Comparison of ENCODE assay signal across 16 cellular contexts in the genomic region with DNA sequence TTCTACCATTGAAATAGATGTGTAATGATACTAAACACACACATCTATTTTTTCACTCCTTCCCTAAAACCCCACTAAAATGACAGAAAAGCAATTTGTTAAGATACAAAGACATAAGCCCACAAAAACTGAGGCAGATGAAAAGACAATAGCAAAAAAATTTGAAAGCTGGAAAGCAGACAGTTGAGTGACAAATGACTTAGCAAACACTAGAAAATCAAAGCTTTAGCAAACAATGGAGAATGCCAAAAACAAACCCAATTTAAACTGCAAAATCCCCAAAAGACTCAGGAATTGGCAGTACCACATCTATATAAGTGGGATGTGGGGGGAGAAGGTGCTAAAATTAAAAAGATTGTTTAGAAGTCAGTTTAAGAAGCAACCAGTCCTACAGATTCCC. TPM values are rescaled to one million over a fixed set of nuclear protein-coding genes. Genes with fewer than 3 reads are reported as not detected.
DNase-seq lines count a peak whose midpoint lies in the region; ATAC-seq, FAIRE-seq and TF ChIP-seq lines count a peak whose summit lies in the region.
"Had no signal": no experiment of that assay in that cellular context is flagged by ENCODE, and none has a peak within 500 bp of the region (broad histone marks: within the 10 kb centered on the region; RNA-seq: fewer than 3 reads in every experiment).

No MANE protein-coding gene starts in this region.

- CTCF ChIA-PET in IMR-90 (lab: Yijun Ruan, JAX) = interaction anchor here (0.9 kb wide), 1 partner anchor 8 kb away, joined by 4 read pairs; no protein-coding TSS in a partner anchor
- CTCF ChIA-PET in K562 (lab: Yijun Ruan, JAX; ENCODE audit: low intra/inter-chr PET ratio) = no interaction called here

- H3K79me2 ChIP-seq in K562 (ENCODE audit: control insufficient read depth, insufficient read depth, low read length) (0 out of 3 replicates have a peak, but pooled peaks cover 2% of the 10 kb centered on the region), neural cell (replicated peaks; ENCODE audit: insufficient read depth, low read length) (peaks cover 99% of the 10 kb centered on the region)

- H3K9me3 ChIP-seq in IMR-90 (ENCODE audit: control insufficient read depth, insufficient read depth, low read length) = no peaks in the 10 kb centered on the region
- no peaks in the 10 kb centered on the region for H3K9me3 ChIP-seq in K562 (replicated peaks; ENCODE audit: control insufficient read depth, insufficient read depth, low read depth, low read length)
- no peaks in the 10 kb centered on the region for H3K9me3 ChIP-seq in neural cell (ENCODE audit: low read length)
- H3K9me3 ChIP-seq: HAP-1 had no signal

- peaks cover 8% of the 10 kb centered on the region for H3K36me3 Mint-ChIP-seq in mesothelial cell of epicardium

- no peak overlapping the region for H2BK5ac ChIP-seq in IMR-90 (ENCODE audit: low read depth, low read length, poor library complexity, severe bottlenecking)

- H3K27ac ChIP-seq in IMR-90 (ENCODE audit: insufficient read depth, low read length) (no peak overlapping the region), K562 (ENCODE audit: extremely low read depth, low read depth, low read length) (no peak overlapping the region), neural cell (ENCODE audit: low read length) (no peak overlapping the region)
- H3K27ac ChIP-seq: 22Rv1; BLaER1 treated with 17β-estradiol and CSF1 and Interleukin-3, amounts not matched to agents 10 nM and 100 nM had no signal

- no peak overlapping the region for H3K56ac ChIP-seq in IMR-90 (ENCODE audit: extremely low read depth, insufficient read depth, low read length)

- 0 out of 2 replicates have a peak overlapping the region, but pooled peaks have one; percentile 64 for H3K23ac ChIP-seq in IMR-90 (ENCODE audit: low read depth, low read length)

- H3K4me1 ChIP-seq in IMR-90 (ENCODE audit: control insufficient read depth, insufficient read depth, low read length) (peaks cover 10% of the 10 kb centered on the region), K562 (replicated peaks in 1 of 2; ENCODE audit: control insufficient read depth in 2 of 2, insufficient read depth in 2 of 2, low read length in 2 of 2) (0 out of 5 replicates have a peak, but pooled peaks cover 0 to 4% of the 10 kb centered on the region in 2 experiments)

- dilution Hi-C loops in IMR-90 (cut with HindIII; ENCODE audit: low sequenced_read_pairs, unreplicated experiment) = no loop called here

- no peaks in the 10 kb centered on the region for H3F3A ChIP-seq in neural cell (ENCODE audit: insufficient read depth, low read length, poor library complexity, severe bottlenecking)

- ATAC-seq in IMR-90 (ENCODE audit: low read depth) = no peak
- ATAC-seq in K562 = no peak
- no peak for ATAC-seq in GM18867 (IDR thresholded peaks at IDR 0.05; ENCODE audit: unreplicated experiment)

- peaks cover 18 to 72% of the 10 kb centered on the region in 2 experiments for H3K79me1 ChIP-seq in IMR-90 (ENCODE audit: low read depth in 1 of 2, low read length in 2 of 2)

- H3K36me3 ChIP-seq in IMR-90 (ENCODE audit: control insufficient read depth, insufficient read depth, low read length) (no peaks in the 10 kb centered on the region), K562 (ENCODE audit: control insufficient read depth, insufficient read depth, low read length) (no peaks in the 10 kb centered on the region), neural cell (ENCODE audit: insufficient read depth, low read length) (no peaks in the 10 kb centered on the region)
- H3K36me3 ChIP-seq: HAP-1 had no signal

- H3K9me2 ChIP-seq in neural cell (ENCODE audit: insufficient read depth, low read length) = no peaks in the 10 kb centered on the region

- TF ChIP-seq EP300 in K562 (IDR thresholded peaks at IDR 0.05; ENCODE audit: low read length) = no peak
- no peak for TF ChIP-seq EP300 in neural cell (conservative IDR thresholded peaks at IDR 0.05; ENCODE audit: poor library complexity, severe bottlenecking)

- no peak overlapping the region; the same call in 1 of the 2 replicates for H4K5ac ChIP-seq in IMR-90 (ENCODE audit: low read depth, low read length)

- no peak overlapping the region for H2BK15ac ChIP-seq in IMR-90 (ENCODE audit: low read depth, low read length)

- no peaks in the 10 kb centered on the region for H3K27me3 Mint-ChIP-seq in mesothelial cell of epicardium (ENCODE audit: low read depth)

- peaks cover 14% of the 10 kb centered on the region for H3K4me1 Mint-ChIP-seq in mesothelial cell of epicardium

- H3K9me3 Mint-ChIP-seq in mesothelial cell of epicardium = peaks cover 7% of the 10 kb centered on the region

- intact Hi-C loops in IMR-90 (cut with micrococcal nuclease) = no loop called here
- intact Hi-C loops in K562 (cut with micrococcal nuclease) = no loop called here

- DNase-seq in DMS53 (lab: John Stamatoyannopoulos, UW) (peak; percentile 3), DMS53 treated with DMSO at 0.1 percent for 48 hours (lab: John Stamatoyannopoulos, UW; ENCODE audit: unreplicated experiment) (no peak), IMR-90 (no peak), K562 (ENCODE audit: extremely low read depth in 1 of 4, low spot score in 3 of 4) (no peak), mesothelial cell of epicardium (ENCODE audit: low spot score in 2 of 2, unreplicated experiment in 2 of 2) (no peak)
- DNase-seq in activated CD4-positive, alpha-beta T cell treated with anti-CD3 and anti-CD28 coated beads for 48 hours = no peak
- DNase-seq: DMS 273 treated with DMSO at 0.1 percent for 48 hours, NCI-H1436, NCI-H446, NCI-H82, SHP77 treated with DMSO at 0.1 percent for 48 hours had no signal

- H2AFZ ChIP-seq in IMR-90 (replicated peaks; ENCODE audit: low read length, poor library complexity) (no peak overlapping the region), K562 (ENCODE audit: low read depth, low read length) (no peak overlapping the region), neural cell (ENCODE audit: low read depth, low read length) (no peak overlapping the region)

- H3K9me1 ChIP-seq in IMR-90 (ENCODE audit: insufficient read depth, low read length) = 0 out of 2 replicates have a peak, but pooled peaks cover 4% of the 10 kb centered on the region
- no peaks in the 10 kb centered on the region for H3K9me1 ChIP-seq in K562 (ENCODE audit: control insufficient read depth, insufficient read depth, low read length)

- BruUV-seq in IMR-90 (replicated peaks; lab: Mats Ljungman, UMichigan) = no TSS peak
- BruUV-seq in K562 (replicated peaks; lab: Mats Ljungman, UMichigan) = no TSS peak

- H3K4ac ChIP-seq in IMR-90 (ENCODE audit: low read depth, low read length) = no peak overlapping the region

- TF ChIP-seq CTCF in IMR-90 (conservative IDR thresholded peaks at IDR 0.05; ENCODE audit: low read depth, low read length) (no peak), K562 (IDR thresholded peaks at IDR 0.05 in 2 of 3, conservative IDR thresholded peaks at IDR 0.05 in 1 of 3; ENCODE audit: insufficient read depth in 2 of 3, low read depth in 1 of 3, low read length in 3 of 3) (no peak), neural cell (IDR thresholded peaks at IDR 0.05; ENCODE audit: poor library complexity, severe bottlenecking) (no peak), mesothelial cell of epicardium (IDR thresholded peaks at IDR 0.05; ENCODE audit: unreplicated experiment) (no peak)

- in situ Hi-C loops in IMR-90 (cut with MboI; ENCODE audit: low sequenced_read_pairs) (no loop called here), K562 (cut with MboI) (no loop called here)

- no peak overlapping the region for H3K9ac ChIP-seq in IMR-90 (ENCODE audit: low read depth, low read length)
- H3K9ac ChIP-seq in K562 (ENCODE audit: insufficient read depth in 1 of 2, low read depth in 2 of 2, low read length in 2 of 2) = no peak overlapping the region
- H3K9ac ChIP-seq in neural cell (ENCODE audit: low read length) = no peak overlapping the region
- H3K9ac ChIP-seq: BLaER1 treated with 17β-estradiol and CSF1 and Interleukin-3, amounts not matched to agents 10 nM and 100 nM had no signal

- peaks cover 32% of the 10 kb centered on the region; the same call in 1 of the 2 replicates for H4K20me1 ChIP-seq in IMR-90 (ENCODE audit: insufficient read depth, low read length)
- no peaks in the 10 kb centered on the region for H4K20me1 ChIP-seq in K562 (replicated peaks; ENCODE audit: control insufficient read depth, insufficient read depth, low read length)
- no peaks in the 10 kb centered on the region for H4K20me1 ChIP-seq in neural cell (ENCODE audit: insufficient read depth)

- H3K4me2 ChIP-seq in IMR-90 (ENCODE audit: low read depth, low read length) (peak overlapping the region; percentile 72; the same call in 1 of the 2 replicates), K562 (ENCODE audit: insufficient read depth, low read length) (no peak overlapping the region), neural cell (ENCODE audit: low read length) (no peak overlapping the region)
- H3K4me2 ChIP-seq: BLaER1 treated with 17β-estradiol and CSF1 and Interleukin-3, amounts not matched to agents 10 nM and 100 nM had no signal

- H2AK9ac ChIP-seq in IMR-90 (replicated peaks; ENCODE audit: low read depth, low read length, poor library complexity) = no peak overlapping the region

- H3K14ac ChIP-seq in IMR-90 (replicated peaks; ENCODE audit: low read depth, low read length) = no peak overlapping the region

- H3K27me3 ChIP-seq in IMR-90 (ENCODE audit: control insufficient read depth, insufficient read depth, low read length) (no peaks in the 10 kb centered on the region), K562 (ENCODE audit: control insufficient read depth in 2 of 2, insufficient read depth in 2 of 2, low read length in 2 of 2) (no peaks in the 10 kb centered on the region), neural cell (ENCODE audit: insufficient read depth, low read depth, low read length) (no peaks in the 10 kb centered on the region)
- H3K27me3 ChIP-seq: BLaER1 treated with 17β-estradiol and CSF1 and Interleukin-3, amounts not matched to agents 10 nM and 100 nM had no signal

- H3K27ac Mint-ChIP-seq in mesothelial cell of epicardium = no peak overlapping the region

- H3K4me3 Mint-ChIP-seq in mesothelial cell of epicardium = no peak overlapping the region

- TF ChIP-seq RAD21 in IMR-90 (IDR thresholded peaks at IDR 0.05; ENCODE audit: low read length) (no peak), K562 (CRISPR knock-in tag; conservative IDR thresholded peaks at IDR 0.05 in 1 of 2, IDR thresholded peaks at IDR 0.05 in 1 of 2) (no peak), neural cell (conservative IDR thresholded peaks at IDR 0.05) (no peak)

- TF ChIP-seq POLR2A in IMR-90 (IDR thresholded peaks at IDR 0.05; ENCODE audit: low read depth, low read length) (no peak), K562 (conservative IDR thresholded peaks at IDR 0.05) (no peak)

- H4K91ac ChIP-seq in IMR-90 (ENCODE audit: insufficient read depth, low read depth, low read length) = no peak overlapping the region

- no peak overlapping the region for H4K8ac ChIP-seq in IMR-90 (ENCODE audit: low read depth in 2 of 2, low read length in 2 of 2)

- no peak overlapping the region for H3K18ac ChIP-seq in IMR-90 (ENCODE audit: low read depth, low read length)

- POLR2A ChIA-PET in IMR-90 (lab: Charles Lee; ENCODE audit: unreplicated experiment) = no interaction called here
- POLR2A ChIA-PET in K562 (lab: Yijun Ruan, JAX) = no interaction called here

- H2BK20ac ChIP-seq in IMR-90 (ENCODE audit: low read depth, low read length) = no peak overlapping the region

- no peak overlapping the region for H3K4me3 ChIP-seq in IMR-90 (ENCODE audit: insufficient read depth, low read depth, low read length)
- no peak overlapping the region for H3K4me3 ChIP-seq in K562
- peak overlapping the region; percentile 45 for H3K4me3 ChIP-seq in neural cell (ENCODE audit: low read length)
- H3K4me3 ChIP-seq: BLaER1 treated with 17β-estradiol and CSF1 and Interleukin-3, amounts not matched to agents 10 nM and 100 nM; HAP-1 had no signal

- no peak overlapping the region for H2BK120ac ChIP-seq in IMR-90 (ENCODE audit: low read depth, low read length)

- no peak for FAIRE-seq in K562 (lab: Jason Lieb, UNC)

- H2AK5ac ChIP-seq in IMR-90 (ENCODE audit: low read depth, low read length) = no peak overlapping the region

RNA-seq across cellular contexts. Expression of gene TSC22D1, which starts 9.5 kb away (rescaled TPM):
- total RNA-seq in IMR-90 (2012; rRNA removed) (30.8 and 52.2 TPM in 2 replicates), K562 (2014; rRNA removed) (4.8 and 6.7 TPM in 2 replicates), K562 (2014; rRNA removed; fragmentation: Illumina TruSeq; extraction: Trizol) (8.4 TPM in 2 replicates), K562 (2015; rRNA removed; fragmentation: Illumina TruSeq; extraction: Trizol) (8.2 and 8.4 TPM in 2 replicates), K562 (2021) (8.5 and 9.6 TPM in 2 replicates), mesothelial cell of epicardium (98.8 to 103 TPM (median 99.5 TPM) in 3 replicates)
- polyA plus RNA-seq in IMR-90 (2012; rRNA removed) (42.2 and 44.9 TPM in 2 replicates), K562 (2011; rRNA removed) (14.0 and 19.8 TPM in 2 replicates), K562 (2014; fragmentation: Illumina TruSeq; extraction: Trizol) (8.4 and 8.8 TPM in 2 replicates), K562 (2014; fragmentation: Nextera tagmentation; extraction: Ambion mirVana) (1 to 10 TPM; 2.6 to 3.0 TPM), K562 (2014; rRNA removed) (7.4 and 10.4 TPM in 2 replicates), neural cell (338 and 355 TPM in 2 replicates)
- polyA plus RNA-seq in IMR-90 (2012; cell fraction: cytosol; rRNA removed) = 31.4 and 37.1 TPM in 2 replicates
- polyA plus RNA-seq in IMR-90 (2012; cell fraction: nucleus; rRNA removed; ENCODE audit: low replicate concordance) = 42.3 and 132 TPM in 2 replicates
- total RNA-seq in K562 (2011; cell fraction: chromatin; rRNA removed; ENCODE audit: low replicate concordance) = 20.2 and 29.3 TPM in 2 replicates
- 19.9 and 21.0 TPM in 2 replicates for total RNA-seq in K562 (2011; cell fraction: nucleolus; rRNA removed)
- 24.5 and 25.0 TPM in 2 replicates for total RNA-seq in K562 (2011; cell fraction: nucleoplasm; rRNA removed)
- polyA plus RNA-seq in K562 (2011; cell fraction: cytosol; rRNA removed) = 8.5 and 12.1 TPM in 2 replicates
- polyA plus RNA-seq in K562 (2011; cell fraction: nucleus; rRNA removed) = 10.5 and 15.4 TPM in 2 replicates
- polyA plus RNA-seq in K562 (2012) = 9.9 and 10.3 TPM in 2 replicates
- 15.7 and 18.3 TPM in 2 replicates for polyA minus RNA-seq in K562 (2011; rRNA and poly(A)+ RNA removed)
- 7.5 and 9.9 TPM in 2 replicates for polyA minus RNA-seq in K562 (2011; cell fraction: cytosol; rRNA and poly(A)+ RNA removed)
- 17.1 and 29.2 TPM in 2 replicates for polyA minus RNA-seq in K562 (2011; cell fraction: nucleus; rRNA and poly(A)+ RNA removed)
- 338 and 351 TPM in 2 replicates for polyA minus RNA-seq in neural cell
